Comparison of ENCODE assay signal across 1 cellular context in genomic region chr3:71064976-71065763, GRCh38.
TF ChIP-seq lines count a peak whose summit lies in the region.

No MANE protein-coding gene starts in this region.

TF ChIP-seq in GM23338, 12 proteins besides CTCF, POLR2A, EP300 and RAD21 (continued from another document):
- TF ChIP-seq REST (IDR thresholded peaks at IDR 0.05; ENCODE audit: unreplicated experiment), result no peak
